Comparison of ENCODE assay signal across 12 cellular contexts in genomic region chr22:37266581-37267127, GRCh38. TPM values are rescaled to one million over a fixed set of nuclear protein-coding genes. Genes with fewer than 3 reads are reported as not detected.
DNase-seq lines count a peak whose midpoint lies in the region; ATAC-seq, FAIRE-seq and TF ChIP-seq lines count a peak whose summit lies in the region.
"Had no signal": no experiment of that assay in that cellular context is flagged by ENCODE, and none has a peak within 500 bp of the region (broad histone marks: within the 10 kb centered on the region; RNA-seq: fewer than 3 reads in every experiment).

No MANE protein-coding gene starts in this region.

- H3K9ac ChIP-seq in MM.1S (ENCODE audit: low read length): peak overlapping the region; percentile 70; the same call in 1 of the 2 replicates

- peaks cover 11% of the 10 kb centered on the region; the same call in 1 of the 2 replicates for H3F3A ChIP-seq in MM.1S (ENCODE audit: insufficient read depth, low read length)

- peak overlapping the region; percentile 85 for H3K4me3 ChIP-seq in CD8-positive, alpha-beta memory T cell (ENCODE audit: low read length)
- peak overlapping the region; percentile 78 for H3K4me3 ChIP-seq in MM.1S (ENCODE audit: low read length)
- peak overlapping the region in 55 of 59 donors; percentile 6 to 65 (median 46) for H3K4me3 ChIP-seq in dorsolateral prefrontal cortex
- H3K4me3 ChIP-seq in pancreas: peak overlapping the region in 1 of 4 donors; percentile 22

- POLR2A ChIA-PET in CD8-positive, alpha-beta memory T cell (lab: Charles Lee): interaction anchor here (1.5 kb wide), 1 partner anchor 24 kb away, joined by 3 read pairs; no protein-coding TSS in a partner anchor

- peaks cover 0 to 3% (median 0%) of the 10 kb centered on the region in 3 donors for H3K36me3 Mint-ChIP-seq in CD8-positive, alpha-beta memory T cell

- ATAC-seq in pancreas: peak in 3 of 4 donors; percentile 8 to 15 (median 9)

- no peak for DNase-seq in CD8-positive, alpha-beta memory T cell
- DNase-seq in MM.1S: no peak
- DNase-seq in dorsolateral prefrontal cortex: peak in 1 of 10 donors; percentile 26
- DNase-seq in pancreas: no peak
- DNase-seq in caudate nucleus (lab: John Stamatoyannopoulos, UW): no peak
- DNase-seq in NCI-H1105 treated with DMSO at 0.1 percent for 48 hours (lab: John Stamatoyannopoulos, UW): no peak
- no peak for DNase-seq in HCEC 1CT
- DNase-seq in SHP77 (lab: John Stamatoyannopoulos, UW): no peak

- H2AFZ ChIP-seq in MM.1S (ENCODE audit: low read length): peak overlapping the region; percentile 87

- H3K9me3 ChIP-seq in CD8-positive, alpha-beta memory T cell (ENCODE audit: low read length): peaks cover 5% of the 10 kb centered on the region
- H3K9me3 ChIP-seq in MM.1S (replicated peaks; ENCODE audit: insufficient read depth, low read length): no peaks in the 10 kb centered on the region
- no peaks in the 10 kb centered on the region for H3K9me3 ChIP-seq in pancreas

- H3K36me3 ChIP-seq in CD8-positive, alpha-beta memory T cell (ENCODE audit: insufficient read depth, low read length): no peaks in the 10 kb centered on the region
- H3K36me3 ChIP-seq in MM.1S (replicated peaks; ENCODE audit: insufficient read depth, low read length): no peaks in the 10 kb centered on the region
- H3K36me3 ChIP-seq in pancreas: no peaks in the 10 kb centered on the region

- peaks cover 21 to 33% (median 32%) of the 10 kb centered on the region in 3 donors for H3K4me1 Mint-ChIP-seq in CD8-positive, alpha-beta memory T cell

- H3K79me2 ChIP-seq in MM.1S (ENCODE audit: low read length): no peaks in the 10 kb centered on the region

- H3K4me3 Mint-ChIP-seq in CD8-positive, alpha-beta memory T cell: peak overlapping the region in 6 of 7 donors; percentile 86 to 92 (median 89)

- H3K4me2 ChIP-seq in MM.1S (ENCODE audit: low read depth, low read length): peak overlapping the region; percentile 95

- no peaks in the 10 kb centered on the region for H4K20me1 ChIP-seq in MM.1S (ENCODE audit: insufficient read depth, low read length)

- H3K4me1 ChIP-seq in CD8-positive, alpha-beta memory T cell (ENCODE audit: insufficient read depth, low read length): peaks cover 25% of the 10 kb centered on the region
- H3K4me1 ChIP-seq in MM.1S (ENCODE audit: low read length): peaks cover 25% of the 10 kb centered on the region
- peaks cover 0 to 5% (median 0%) of the 10 kb centered on the region in 3 donors for H3K4me1 ChIP-seq in pancreas

- peak overlapping the region; percentile 44 to 98 (median 92) for H3K27ac Mint-ChIP-seq in CD8-positive, alpha-beta memory T cell

- no peaks in the 10 kb centered on the region for H3K27me3 ChIP-seq in CD8-positive, alpha-beta memory T cell (ENCODE audit: insufficient read depth, low read length, poor library complexity, severe bottlenecking)
- H3K27me3 ChIP-seq in MM.1S (replicated peaks; ENCODE audit: insufficient read depth, low read length) (0 out of 2 replicates have a peak, but pooled peaks cover 6% of the 10 kb centered on the region), dorsolateral prefrontal cortex (peaks cover 0 to 2% (median 0%) of the 10 kb centered on the region in 45 donors), pancreas (peaks cover 0 to 6% (median 0%) of the 10 kb centered on the region in 4 donors)

- TF ChIP-seq CTCF in MM.1S (IDR thresholded peaks at IDR 0.05; ENCODE audit: low read length) (no peak), dorsolateral prefrontal cortex (IDR thresholded peaks at IDR 0.05 in 54 of 56, conservative IDR thresholded peaks at IDR 0.05 in 2 of 56; ENCODE audit: low read depth in 1 of 56, partially characterized antibody in 56 of 56) (no peak), pancreas (IDR thresholded peaks at IDR 0.05) (no peak)

- H3K27ac ChIP-seq in CD8-positive, alpha-beta memory T cell (ENCODE audit: low read depth, low read length): no peak overlapping the region
- H3K27ac ChIP-seq in MM.1S (ENCODE audit: low read length) (no peak overlapping the region; the same call in 1 of the 2 replicates), dorsolateral prefrontal cortex (peak overlapping the region in 1 of 59 donors; percentile 54), pancreas (no peak overlapping the region), caudate nucleus (ENCODE audit: low read depth, low read length) (no peak overlapping the region)
- H3K27ac ChIP-seq: SK-N-MC had no signal

- CTCF ChIA-PET in CD8-positive, alpha-beta memory T cell (lab: Charles Lee): interaction anchor here (0.9 to 3.2 kb wide), 13 partner anchors 9 to 190 kb away, joined by 3 to 19 read pairs (median 9); no protein-coding TSS in a partner anchor

- WGBS in pancreas, 2 donors: 41 to 43% methylated on average over 18 of the region's 18 CpGs

- H3K27me3 Mint-ChIP-seq in CD8-positive, alpha-beta memory T cell: no peaks in the 10 kb centered on the region

- no peak for FAIRE-seq in pancreas (lab: Jason Lieb, UNC)
- FAIRE-seq: bronchial epithelial cell had no signal

- intact Hi-C loops in dorsolateral prefrontal cortex (cut with DNase I) (no loop called here), pancreas (cut with DNase I) (no loop called here)

- peaks cover 0 to 8% (median 4%) of the 10 kb centered on the region in 5 donors for H3K9me3 Mint-ChIP-seq in CD8-positive, alpha-beta memory T cell

- H3K9me2 ChIP-seq in MM.1S (replicated peaks; ENCODE audit: insufficient read depth, low read length): no peaks in the 10 kb centered on the region

RNA-seq across cellular contexts. Expression of gene CYTH4, which starts 15.7 kb away (rescaled TPM):
- 10 to 100 TPM; 23.1 to 24.7 TPM for total RNA-seq in CD8-positive, alpha-beta memory T cell
- polyA plus RNA-seq in CD8-positive, alpha-beta memory T cell: 80.2 TPM
- total RNA-seq in dorsolateral prefrontal cortex (10 to 100 TPM in 38 of 120 experiments, 1 to 10 TPM in 82; 1.1 to 29.9 (median 8.1) TPM), pancreas (10 to 100 TPM in 2 of 6 donors, 1 to 10 TPM in 3, under 1 TPM in 1; 0.79 to 12.0 (median 3.4) TPM)
- 1 to 10 TPM; 2.0 to 3.5 TPM for polyA plus RNA-seq in pancreas
- total RNA-seq: bronchial epithelial cell, kidney epithelial cell had no signal

RNA-seq across cellular contexts. Expression of gene RAC2, which starts 22.6 kb away (rescaled TPM):
- total RNA-seq in CD8-positive, alpha-beta memory T cell: 100 to 1,000 TPM; 433 to 452 TPM
- polyA plus RNA-seq in CD8-positive, alpha-beta memory T cell: 1,206 TPM
- 10 to 100 TPM in 7 of 120 experiments, 1 to 10 TPM in 113; 1.2 to 18.5 (median 4.7) TPM for total RNA-seq in dorsolateral prefrontal cortex
- 10 to 100 TPM in 1 of 6 donors, 1 to 10 TPM in 4, under 1 TPM in 1; 0.91 to 12.8 (median 3.2) TPM for total RNA-seq in pancreas
- polyA plus RNA-seq in pancreas: 1 to 10 TPM; 2.2 to 3.7 TPM

RNA-seq across cellular contexts. Expression of gene SSTR3, which starts 54.4 kb away (rescaled TPM):
- under 1 TPM; 0.24 to 0.62 TPM for total RNA-seq in CD8-positive, alpha-beta memory T cell
- 0.59 TPM for polyA plus RNA-seq in CD8-positive, alpha-beta memory T cell
- 10 to 100 TPM in 104 of 120 experiments, 1 to 10 TPM in 16; 2.8 to 26.3 (median 13.6) TPM for total RNA-seq in dorsolateral prefrontal cortex
- 1 to 10 TPM in 3 of 6 donors, under 1 TPM in 3; 0.32 to 1.6 (median 0.94) TPM for total RNA-seq in pancreas
- 1 to 10 TPM; 3.3 to 8.7 TPM for polyA plus RNA-seq in pancreas
- total RNA-seq: bronchial epithelial cell, kidney epithelial cell, M059J had no signal

Comparison
In these comparisons a context has a peak if more than half of its experiments do, and no peak if none do; other contexts are left out.
1. RNA of gene RAC2, which starts 22.6 kb away (total RNA-seq): 433 to 452 TPM in CD8-positive, alpha-beta memory T cell; 1.2 to 18.5 TPM in dorsolateral prefrontal cortex and 0.91 to 12.8 TPM in pancreas; every median in the first group is over 10 times any median in the second.